13 cellular contexts compared by ENCODE assay signal in the genomic region with DNA sequence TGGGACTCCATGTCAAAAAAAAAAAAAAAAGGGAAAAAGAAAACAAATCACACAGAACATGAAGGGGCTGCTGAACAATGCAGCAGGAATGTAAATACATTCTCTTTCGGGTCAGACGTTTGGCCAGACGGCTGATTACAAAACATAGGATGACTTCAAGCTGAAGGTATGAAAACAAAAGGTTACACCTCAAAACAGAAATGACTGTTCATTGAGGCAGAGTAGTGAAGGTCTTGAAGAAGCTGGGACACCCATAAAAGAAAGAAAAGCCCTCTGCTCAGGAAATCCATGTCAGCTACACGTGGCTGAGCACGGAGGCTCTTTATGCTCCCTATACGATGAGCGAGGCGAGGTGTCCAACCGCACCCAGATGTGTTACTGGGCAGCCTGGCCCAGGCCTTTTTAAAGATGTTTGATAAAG. TPM values are rescaled to one million over a fixed set of nuclear protein-coding genes. Genes with fewer than 3 reads are reported as not detected.
DNase-seq lines count a peak whose midpoint lies in the region; ATAC-seq and TF ChIP-seq lines count a peak whose summit lies in the region.
"Had no signal": no experiment of that assay in that cellular context is flagged by ENCODE, and none has a peak within 500 bp of the region (broad histone marks: within the 10 kb centered on the region; RNA-seq: fewer than 3 reads in every experiment).

No MANE protein-coding gene starts in this region.

- intact Hi-C loops in Panc1 (cut with micrococcal nuclease; ENCODE audit: unreplicated experiment) (no loop called here), dorsolateral prefrontal cortex (cut with DNase I) (no loop called here)
- intact Hi-C loops in CD4-positive, alpha-beta memory T cell (cut with micrococcal nuclease) = no loop called here

- ATAC-seq in Panc1 = peak; percentile 79
- ATAC-seq in omental fat pad (ENCODE audit: low FRiP score) = peak; percentile 62

- peaks cover 0 to 2% of the 10 kb centered on the region in 2 donors for H3K27me3 Mint-ChIP-seq in CD4-positive, alpha-beta memory T cell

- TF ChIP-seq CTCF in Panc1 (IDR thresholded peaks at IDR 0.05) = no peak
- no peak for TF ChIP-seq CTCF in epithelial cell of proximal tubule (conservative IDR thresholded peaks at IDR 0.05; ENCODE audit: low read depth, low read length)
- no peak for TF ChIP-seq CTCF in omental fat pad (IDR thresholded peaks at IDR 0.05)
- TF ChIP-seq CTCF in dorsolateral prefrontal cortex (IDR thresholded peaks at IDR 0.05 in 54 of 56, conservative IDR thresholded peaks at IDR 0.05 in 2 of 56; ENCODE audit: low read depth in 1 of 56, partially characterized antibody in 56 of 56) = no peak

- in situ Hi-C loops in Panc1 (cut with HindIII; ENCODE audit: low pct_unique_long_range_greater_than_20kb, low sequenced_read_pairs) = no loop called here

- no peak overlapping the region for H3K4me3 Mint-ChIP-seq in CD4-positive, alpha-beta memory T cell
- H3K4me3 Mint-ChIP-seq: activated B cell treated with CpG ODN at 0.5 μM for 24 hours, memory B cell had no signal

- H3K9me3 ChIP-seq in Panc1 (ENCODE audit: control insufficient read depth, insufficient read depth, low read depth, low read length) = no peaks in the 10 kb centered on the region
- no peaks in the 10 kb centered on the region for H3K9me3 ChIP-seq in CD4-positive, alpha-beta memory T cell (ENCODE audit: control insufficient read depth in 1 of 2, low read length in 2 of 2)

- no TSS peak for BruUV-seq in Panc1 (replicated peaks; lab: Mats Ljungman, UMichigan)

- CTCF ChIA-PET in Panc1 (lab: Charles Lee) = no interaction called here
- CTCF ChIA-PET in CD4-positive, alpha-beta memory T cell (lab: Charles Lee; ENCODE audit: partially characterized antibody) = interaction anchor here (0.9 kb wide), 1 partner anchor 40 kb away, joined by 6 read pairs; no protein-coding TSS in a partner anchor

- peaks cover 0 to 2% (median 0%) of the 10 kb centered on the region in 8 donors for H3K9me3 Mint-ChIP-seq in CD4-positive, alpha-beta memory T cell
- H3K9me3 Mint-ChIP-seq: activated B cell treated with CpG ODN at 0.5 μM for 24 hours, memory B cell had no signal

- peaks cover 14% of the 10 kb centered on the region for H3K4me1 ChIP-seq in Panc1 (ENCODE audit: control insufficient read depth, insufficient read depth, low read length)
- H3K4me1 ChIP-seq in CD4-positive, alpha-beta memory T cell (ENCODE audit: insufficient read depth, low read length) = no peaks in the 10 kb centered on the region

- H3K27ac Mint-ChIP-seq in CD4-positive, alpha-beta memory T cell = no peak overlapping the region
- H3K27ac Mint-ChIP-seq: activated B cell treated with CpG ODN at 0.5 μM for 24 hours, memory B cell had no signal

- H3K27ac ChIP-seq in Panc1 (ENCODE audit: low read length) = peak overlapping the region; percentile 48
- H3K27ac ChIP-seq in CD4-positive, alpha-beta memory T cell (ENCODE audit: low read depth, low read length) = no peak overlapping the region
- H3K27ac ChIP-seq in dorsolateral prefrontal cortex = no peak overlapping the region

- H3K36me3 Mint-ChIP-seq in CD4-positive, alpha-beta memory T cell = no peaks in the 10 kb centered on the region
- H3K36me3 Mint-ChIP-seq: memory B cell had no signal

- peak; percentile 92 for DNase-seq in EH (ENCODE audit: low read depth)
- peak; percentile 80 for DNase-seq in Panc1 (ENCODE audit: low read depth, low spot score)
- peak; percentile 97 for DNase-seq in epithelial cell of proximal tubule (ENCODE audit: low read depth)
- no peak for DNase-seq in omental fat pad (ENCODE audit: low spot score)
- no peak for DNase-seq in effector CD4-positive, alpha-beta T cell
- no peak for DNase-seq in CD4-positive, alpha-beta memory T cell
- no peak for DNase-seq in dorsolateral prefrontal cortex
- DNase-seq in NCI-H82 (lab: John Stamatoyannopoulos, UW) = no peak
- DNase-seq: activated B cell treated with CpG ODN at 0.5 μM for 24 hours; activated effector memory CD4-positive, alpha-beta T cell treated with anti-CD3 and anti-CD28 coated beads, Interleukin-2, amount 50 U/mL, for 16 hours; GF-D8; stimulated activated naive CD4-positive, alpha-beta T cell treated with Interleukin-2 at 50 U/mL for 16 hours had no signal

- no peak overlapping the region for H3K4me3 ChIP-seq in Panc1 (ENCODE audit: low read depth in 2 of 2, low read length in 2 of 2)
- H3K4me3 ChIP-seq in epithelial cell of proximal tubule (ENCODE audit: low read depth, low read length) = no peak overlapping the region
- no peak overlapping the region for H3K4me3 ChIP-seq in CD4-positive, alpha-beta memory T cell (ENCODE audit: low read length in 2 of 2)
- no peak overlapping the region for H3K4me3 ChIP-seq in dorsolateral prefrontal cortex

- POLR2A ChIA-PET in Panc1 (lab: Charles Lee) = no interaction called here
- POLR2A ChIA-PET in CD4-positive, alpha-beta memory T cell (lab: Charles Lee; ENCODE audit: partially characterized antibody) = no interaction called here

- no peaks in the 10 kb centered on the region for H3K36me3 ChIP-seq in Panc1 (ENCODE audit: control insufficient read depth, insufficient read depth, low read length)
- no peaks in the 10 kb centered on the region for H3K36me3 ChIP-seq in CD4-positive, alpha-beta memory T cell (ENCODE audit: insufficient read depth, low read length)

- no peaks in the 10 kb centered on the region for H3K4me1 Mint-ChIP-seq in CD4-positive, alpha-beta memory T cell
- H3K4me1 Mint-ChIP-seq: activated B cell treated with CpG ODN at 0.5 μM for 24 hours, memory B cell had no signal

- H3K27me3 ChIP-seq in Panc1 (ENCODE audit: control insufficient read depth, insufficient read depth, low read length) = no peaks in the 10 kb centered on the region
- no peaks in the 10 kb centered on the region for H3K27me3 ChIP-seq in CD4-positive, alpha-beta memory T cell (ENCODE audit: insufficient read depth, low read length)
- no peaks in the 10 kb centered on the region for H3K27me3 ChIP-seq in dorsolateral prefrontal cortex

RNA-seq across cellular contexts. Expression of a gene that starts 37.7 kb away (rescaled TPM):
- total RNA-seq in Panc1 (2021; ENCODE audit: unreplicated experiment) = 5.0 TPM
- polyA plus RNA-seq in Panc1 (2012; ENCODE audit: insufficient read length) = 1.7 TPM
- total RNA-seq in epithelial cell of proximal tubule = 16.5 and 19.9 TPM in 2 replicates
- 100 to 1,000 TPM in 1 of 4 donors, 10 to 100 TPM in 3; 43.1 to 111 (median 51.5) TPM for total RNA-seq in omental fat pad
- under 1 TPM; 0.23 to 0.47 TPM for total RNA-seq in CD4-positive, alpha-beta memory T cell
- under 1 TPM in 1 of 2 donors, not detected in 1; 0.34 TPM for polyA plus RNA-seq in CD4-positive, alpha-beta memory T cell
- 10 to 100 TPM; 23.1 to 59.4 (median 37.2) TPM for total RNA-seq in dorsolateral prefrontal cortex

Comparison
In these comparisons a context has a peak if more than half of its experiments do, and no peak if none do; other contexts are left out.
1. DNase-seq: peak in EH (single experiment), Panc1 (single experiment) and epithelial cell of proximal tubule (single experiment); none in omental fat pad (single experiment), effector CD4-positive, alpha-beta T cell (single experiment), CD4-positive, alpha-beta memory T cell (0 of 5), dorsolateral prefrontal cortex (0 of 10) and NCI-H82 (single experiment).